In the genomic region with DNA sequence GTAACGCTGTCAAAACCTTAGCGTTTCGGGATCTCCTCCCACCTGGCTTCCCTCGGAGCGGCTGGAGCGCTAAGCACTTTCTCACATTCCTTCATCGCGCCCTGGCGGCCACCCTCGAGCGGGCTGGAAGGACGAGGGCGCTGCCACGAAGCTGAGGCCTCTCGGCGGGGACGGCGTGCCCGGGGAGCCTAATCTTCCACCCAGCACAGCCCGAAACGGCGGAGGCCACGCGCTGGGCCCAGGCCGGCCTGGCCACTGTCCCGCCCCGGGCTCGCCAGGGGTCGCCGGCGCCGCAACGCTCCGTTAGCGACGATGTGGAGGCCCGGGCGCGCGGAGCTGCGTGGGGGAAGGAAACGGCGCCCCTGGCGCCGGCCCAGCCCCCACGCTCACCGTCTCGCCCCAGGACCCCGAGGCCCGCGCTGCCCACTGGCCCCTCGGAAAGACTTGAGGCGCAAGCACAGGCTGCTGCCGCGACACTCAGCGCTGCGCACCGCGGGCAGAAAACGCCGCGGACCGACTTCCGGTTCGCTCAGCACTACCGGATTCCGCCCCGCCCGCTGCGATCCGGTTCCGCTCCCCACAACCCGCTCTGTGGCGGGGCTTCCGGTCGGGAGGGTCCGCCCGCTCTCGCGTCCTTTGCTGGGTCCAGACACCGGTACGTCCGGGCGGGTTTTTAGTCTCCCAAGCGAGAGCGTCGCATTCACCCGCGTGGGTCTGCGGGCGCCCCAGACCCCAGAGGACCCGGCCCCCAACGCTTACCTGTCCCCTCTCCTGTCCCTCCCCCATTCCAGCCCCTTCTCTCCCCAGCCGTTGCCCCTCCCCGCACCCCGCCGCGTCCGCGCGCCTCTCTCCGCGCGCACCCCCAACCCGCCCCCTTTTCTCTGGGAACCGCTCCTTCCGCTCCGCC, we compare ENCODE assay signal across 1 cellular context.
TF ChIP-seq lines count a peak whose summit lies in the region.

A gene with protein sequence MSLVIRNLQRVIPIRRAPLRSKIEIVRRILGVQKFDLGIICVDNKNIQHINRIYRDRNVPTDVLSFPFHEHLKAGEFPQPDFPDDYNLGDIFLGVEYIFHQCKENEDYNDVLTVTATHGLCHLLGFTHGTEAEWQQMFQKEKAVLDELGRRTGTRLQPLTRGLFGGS (plus strand): TSS at position 582 of the 907 bp plus-strand sequence. CDS start 572 bp downstream, outside the sequence.

TF ChIP-seq in K562, 482 proteins besides CTCF, POLR2A, EP300 and RAD21 (continued from another document and continues in another):
- TF ChIP-seq GABPA (tag; conservative IDR thresholded peaks at IDR 0.05; ENCODE audit: low read depth), result peak; percentile 100
- TF ChIP-seq KAT2B (IDR thresholded peaks at IDR 0.05; ENCODE audit: low read depth, low read length), result no peak
- TF ChIP-seq ZNF561 (CRISPR knock-in tag; conservative IDR thresholded peaks at IDR 0.05), result no peak
- peak; percentile 67; the same call in 1 of the 2 replicates for TF ChIP-seq KLF6 (CRISPR knock-in tag; IDR thresholded peaks at IDR 0.05; ENCODE audit: borderline replicate concordance)
- no peak for TF ChIP-seq ILK (tag; IDR thresholded peaks at IDR 0.05; ENCODE audit: borderline replicate concordance, low read depth)
- no peak for TF ChIP-seq MEF2D (tag; conservative IDR thresholded peaks at IDR 0.05; ENCODE audit: low read depth)
- TF ChIP-seq NFE2L1 (tag; IDR thresholded peaks at IDR 0.05; ENCODE audit: borderline replicate concordance, low read depth), result no peak
- TF ChIP-seq, protein P1, sequence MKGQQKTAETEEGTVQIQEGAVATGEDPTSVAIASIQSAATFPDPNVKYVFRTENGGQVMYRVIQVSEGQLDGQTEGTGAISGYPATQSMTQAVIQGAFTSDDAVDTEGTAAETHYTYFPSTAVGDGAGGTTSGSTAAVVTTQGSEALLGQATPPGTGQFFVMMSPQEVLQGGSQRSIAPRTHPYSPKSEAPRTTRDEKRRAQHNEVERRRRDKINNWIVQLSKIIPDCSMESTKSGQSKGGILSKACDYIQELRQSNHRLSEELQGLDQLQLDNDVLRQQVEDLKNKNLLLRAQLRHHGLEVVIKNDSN (CRISPR knock-in tag; IDR thresholded peaks at IDR 0.05), result peak; percentile 35; the same call in 1 of the 2 replicates
- TF ChIP-seq HDAC1 (IDR thresholded peaks at IDR 0.05), result peak in 1 of 2 experiments; percentile 63; a peak in 2 of 4 replicates
- peak; percentile 73; the same call in 1 of the 2 replicates for TF ChIP-seq FOXJ2 (tag; IDR thresholded peaks at IDR 0.05)
- no peak for TF ChIP-seq NFIX (CRISPR knock-in tag; IDR thresholded peaks at IDR 0.05; ENCODE audit: low read depth)
- peak; percentile 63 for TF ChIP-seq ZNF24 (IDR thresholded peaks at IDR 0.05)
- TF ChIP-seq, protein P2, sequence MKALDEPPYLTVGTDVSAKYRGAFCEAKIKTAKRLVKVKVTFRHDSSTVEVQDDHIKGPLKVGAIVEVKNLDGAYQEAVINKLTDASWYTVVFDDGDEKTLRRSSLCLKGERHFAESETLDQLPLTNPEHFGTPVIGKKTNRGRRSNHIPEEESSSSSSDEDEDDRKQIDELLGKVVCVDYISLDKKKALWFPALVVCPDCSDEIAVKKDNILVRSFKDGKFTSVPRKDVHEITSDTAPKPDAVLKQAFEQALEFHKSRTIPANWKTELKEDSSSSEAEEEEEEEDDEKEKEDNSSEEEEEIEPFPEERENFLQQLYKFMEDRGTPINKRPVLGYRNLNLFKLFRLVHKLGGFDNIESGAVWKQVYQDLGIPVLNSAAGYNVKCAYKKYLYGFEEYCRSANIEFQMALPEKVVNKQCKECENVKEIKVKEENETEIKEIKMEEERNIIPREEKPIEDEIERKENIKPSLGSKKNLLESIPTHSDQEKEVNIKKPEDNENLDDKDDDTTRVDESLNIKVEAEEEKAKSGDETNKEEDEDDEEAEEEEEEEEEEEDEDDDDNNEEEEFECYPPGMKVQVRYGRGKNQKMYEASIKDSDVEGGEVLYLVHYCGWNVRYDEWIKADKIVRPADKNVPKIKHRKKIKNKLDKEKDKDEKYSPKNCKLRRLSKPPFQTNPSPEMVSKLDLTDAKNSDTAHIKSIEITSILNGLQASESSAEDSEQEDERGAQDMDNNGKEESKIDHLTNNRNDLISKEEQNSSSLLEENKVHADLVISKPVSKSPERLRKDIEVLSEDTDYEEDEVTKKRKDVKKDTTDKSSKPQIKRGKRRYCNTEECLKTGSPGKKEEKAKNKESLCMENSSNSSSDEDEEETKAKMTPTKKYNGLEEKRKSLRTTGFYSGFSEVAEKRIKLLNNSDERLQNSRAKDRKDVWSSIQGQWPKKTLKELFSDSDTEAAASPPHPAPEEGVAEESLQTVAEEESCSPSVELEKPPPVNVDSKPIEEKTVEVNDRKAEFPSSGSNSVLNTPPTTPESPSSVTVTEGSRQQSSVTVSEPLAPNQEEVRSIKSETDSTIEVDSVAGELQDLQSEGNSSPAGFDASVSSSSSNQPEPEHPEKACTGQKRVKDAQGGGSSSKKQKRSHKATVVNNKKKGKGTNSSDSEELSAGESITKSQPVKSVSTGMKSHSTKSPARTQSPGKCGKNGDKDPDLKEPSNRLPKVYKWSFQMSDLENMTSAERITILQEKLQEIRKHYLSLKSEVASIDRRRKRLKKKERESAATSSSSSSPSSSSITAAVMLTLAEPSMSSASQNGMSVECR (CRISPR knock-in tag; IDR thresholded peaks at IDR 0.05), result peak; percentile 97
- peak; percentile 48; the same call in 1 of the 2 replicates for TF ChIP-seq E2F3 (CRISPR knock-in tag; IDR thresholded peaks at IDR 0.05)
- no peak for TF ChIP-seq SRSF1 (IDR thresholded peaks at IDR 0.05; ENCODE audit: low read depth, low read length)
- TF ChIP-seq SAFB (IDR thresholded peaks at IDR 0.05; ENCODE audit: borderline replicate concordance, low read depth, low read length), result peak; percentile 68; the same call in 1 of the 2 replicates
- TF ChIP-seq, protein P3, sequence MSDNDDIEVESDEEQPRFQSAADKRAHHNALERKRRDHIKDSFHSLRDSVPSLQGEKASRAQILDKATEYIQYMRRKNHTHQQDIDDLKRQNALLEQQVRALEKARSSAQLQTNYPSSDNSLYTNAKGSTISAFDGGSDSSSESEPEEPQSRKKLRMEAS (CRISPR knock-in tag; IDR thresholded peaks at IDR 0.05), result peak; percentile 89
- TF ChIP-seq, protein P4, sequence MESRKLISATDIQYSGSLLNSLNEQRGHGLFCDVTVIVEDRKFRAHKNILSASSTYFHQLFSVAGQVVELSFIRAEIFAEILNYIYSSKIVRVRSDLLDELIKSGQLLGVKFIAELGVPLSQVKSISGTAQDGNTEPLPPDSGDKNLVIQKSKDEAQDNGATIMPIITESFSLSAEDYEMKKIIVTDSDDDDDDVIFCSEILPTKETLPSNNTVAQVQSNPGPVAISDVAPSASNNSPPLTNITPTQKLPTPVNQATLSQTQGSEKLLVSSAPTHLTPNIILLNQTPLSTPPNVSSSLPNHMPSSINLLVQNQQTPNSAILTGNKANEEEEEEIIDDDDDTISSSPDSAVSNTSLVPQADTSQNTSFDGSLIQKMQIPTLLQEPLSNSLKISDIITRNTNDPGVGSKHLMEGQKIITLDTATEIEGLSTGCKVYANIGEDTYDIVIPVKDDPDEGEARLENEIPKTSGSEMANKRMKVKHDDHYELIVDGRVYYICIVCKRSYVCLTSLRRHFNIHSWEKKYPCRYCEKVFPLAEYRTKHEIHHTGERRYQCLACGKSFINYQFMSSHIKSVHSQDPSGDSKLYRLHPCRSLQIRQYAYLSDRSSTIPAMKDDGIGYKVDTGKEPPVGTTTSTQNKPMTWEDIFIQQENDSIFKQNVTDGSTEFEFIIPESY (CRISPR knock-in tag; IDR thresholded peaks at IDR 0.05), result peak; percentile 81
- TF ChIP-seq, protein P5, sequence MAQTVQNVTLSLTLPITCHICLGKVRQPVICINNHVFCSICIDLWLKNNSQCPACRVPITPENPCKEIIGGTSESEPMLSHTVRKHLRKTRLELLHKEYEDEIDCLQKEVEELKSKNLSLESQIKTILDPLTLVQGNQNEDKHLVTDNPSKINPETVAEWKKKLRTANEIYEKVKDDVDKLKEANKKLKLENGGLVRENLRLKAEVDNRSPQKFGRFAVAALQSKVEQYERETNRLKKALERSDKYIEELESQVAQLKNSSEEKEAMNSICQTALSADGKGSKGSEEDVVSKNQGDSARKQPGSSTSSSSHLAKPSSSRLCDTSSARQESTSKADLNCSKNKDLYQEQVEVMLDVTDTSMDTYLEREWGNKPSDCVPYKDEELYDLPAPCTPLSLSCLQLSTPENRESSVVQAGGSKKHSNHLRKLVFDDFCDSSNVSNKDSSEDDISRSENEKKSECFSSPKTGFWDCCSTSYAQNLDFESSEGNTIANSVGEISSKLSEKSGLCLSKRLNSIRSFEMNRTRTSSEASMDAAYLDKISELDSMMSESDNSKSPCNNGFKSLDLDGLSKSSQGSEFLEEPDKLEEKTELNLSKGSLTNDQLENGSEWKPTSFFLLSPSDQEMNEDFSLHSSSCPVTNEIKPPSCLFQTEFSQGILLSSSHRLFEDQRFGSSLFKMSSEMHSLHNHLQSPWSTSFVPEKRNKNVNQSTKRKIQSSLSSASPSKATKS (CRISPR knock-in tag; IDR thresholded peaks at IDR 0.05), result no peak
- no peak for TF ChIP-seq MTA1 (IDR thresholded peaks at IDR 0.05; ENCODE audit: borderline replicate concordance)
- no peak for TF ChIP-seq PRMT5 (CRISPR knock-in tag; IDR thresholded peaks at IDR 0.05)
- TF ChIP-seq NR1H2 (CRISPR knock-in tag; IDR thresholded peaks at IDR 0.05), result 0 out of 2 replicates have a peak, but pooled peaks have one; percentile 19
- TF ChIP-seq, protein P6, sequence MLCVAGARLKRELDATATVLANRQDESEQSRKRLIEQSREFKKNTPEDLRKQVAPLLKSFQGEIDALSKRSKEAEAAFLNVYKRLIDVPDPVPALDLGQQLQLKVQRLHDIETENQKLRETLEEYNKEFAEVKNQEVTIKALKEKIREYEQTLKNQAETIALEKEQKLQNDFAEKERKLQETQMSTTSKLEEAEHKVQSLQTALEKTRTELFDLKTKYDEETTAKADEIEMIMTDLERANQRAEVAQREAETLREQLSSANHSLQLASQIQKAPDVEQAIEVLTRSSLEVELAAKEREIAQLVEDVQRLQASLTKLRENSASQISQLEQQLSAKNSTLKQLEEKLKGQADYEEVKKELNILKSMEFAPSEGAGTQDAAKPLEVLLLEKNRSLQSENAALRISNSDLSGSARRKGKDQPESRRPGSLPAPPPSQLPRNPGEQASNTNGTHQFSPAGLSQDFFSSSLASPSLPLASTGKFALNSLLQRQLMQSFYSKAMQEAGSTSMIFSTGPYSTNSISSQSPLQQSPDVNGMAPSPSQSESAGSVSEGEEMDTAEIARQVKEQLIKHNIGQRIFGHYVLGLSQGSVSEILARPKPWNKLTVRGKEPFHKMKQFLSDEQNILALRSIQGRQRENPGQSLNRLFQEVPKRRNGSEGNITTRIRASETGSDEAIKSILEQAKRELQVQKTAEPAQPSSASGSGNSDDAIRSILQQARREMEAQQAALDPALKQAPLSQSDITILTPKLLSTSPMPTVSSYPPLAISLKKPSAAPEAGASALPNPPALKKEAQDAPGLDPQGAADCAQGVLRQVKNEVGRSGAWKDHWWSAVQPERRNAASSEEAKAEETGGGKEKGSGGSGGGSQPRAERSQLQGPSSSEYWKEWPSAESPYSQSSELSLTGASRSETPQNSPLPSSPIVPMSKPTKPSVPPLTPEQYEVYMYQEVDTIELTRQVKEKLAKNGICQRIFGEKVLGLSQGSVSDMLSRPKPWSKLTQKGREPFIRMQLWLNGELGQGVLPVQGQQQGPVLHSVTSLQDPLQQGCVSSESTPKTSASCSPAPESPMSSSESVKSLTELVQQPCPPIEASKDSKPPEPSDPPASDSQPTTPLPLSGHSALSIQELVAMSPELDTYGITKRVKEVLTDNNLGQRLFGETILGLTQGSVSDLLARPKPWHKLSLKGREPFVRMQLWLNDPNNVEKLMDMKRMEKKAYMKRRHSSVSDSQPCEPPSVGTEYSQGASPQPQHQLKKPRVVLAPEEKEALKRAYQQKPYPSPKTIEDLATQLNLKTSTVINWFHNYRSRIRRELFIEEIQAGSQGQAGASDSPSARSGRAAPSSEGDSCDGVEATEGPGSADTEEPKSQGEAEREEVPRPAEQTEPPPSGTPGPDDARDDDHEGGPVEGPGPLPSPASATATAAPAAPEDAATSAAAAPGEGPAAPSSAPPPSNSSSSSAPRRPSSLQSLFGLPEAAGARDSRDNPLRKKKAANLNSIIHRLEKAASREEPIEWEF (CRISPR knock-in tag; IDR thresholded peaks at IDR 0.05), result no peak
- no peak; the same call in 1 of the 2 replicates for TF ChIP-seq ILF3 (IDR thresholded peaks at IDR 0.05; ENCODE audit: borderline replicate concordance)
- no peak for TF ChIP-seq ZNF589 (CRISPR knock-in tag; IDR thresholded peaks at IDR 0.05; ENCODE audit: low read depth)
- TF ChIP-seq, protein P7, sequence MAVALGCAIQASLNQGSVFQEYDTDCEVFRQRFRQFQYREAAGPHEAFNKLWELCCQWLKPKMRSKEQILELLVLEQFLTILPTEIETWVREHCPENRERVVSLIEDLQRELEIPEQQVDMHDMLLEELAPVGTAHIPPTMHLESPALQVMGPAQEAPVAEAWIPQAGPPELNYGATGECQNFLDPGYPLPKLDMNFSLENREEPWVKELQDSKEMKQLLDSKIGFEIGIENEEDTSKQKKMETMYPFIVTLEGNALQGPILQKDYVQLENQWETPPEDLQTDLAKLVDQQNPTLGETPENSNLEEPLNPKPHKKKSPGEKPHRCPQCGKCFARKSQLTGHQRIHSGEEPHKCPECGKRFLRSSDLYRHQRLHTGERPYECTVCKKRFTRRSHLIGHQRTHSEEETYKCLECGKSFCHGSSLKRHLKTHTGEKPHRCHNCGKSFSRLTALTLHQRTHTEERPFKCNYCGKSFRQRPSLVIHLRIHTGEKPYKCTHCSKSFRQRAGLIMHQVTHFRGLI (CRISPR knock-in tag; IDR thresholded peaks at IDR 0.05), result no peak; the same call in 1 of the 2 replicates
- TF ChIP-seq THRAP3 (IDR thresholded peaks at IDR 0.05; ENCODE audit: borderline replicate concordance), result no peak
- TF ChIP-seq ESRRB (CRISPR knock-in tag; IDR thresholded peaks at IDR 0.05; ENCODE audit: borderline replicate concordance), result no peak
- TF ChIP-seq POLR3A (IDR thresholded peaks at IDR 0.05; ENCODE audit: borderline replicate concordance, extremely low read depth, insufficient read depth, insufficient read length), result no peak
- peak; percentile 65 to 95; a peak in 2 of 4 replicates for TF ChIP-seq TEAD1 (CRISPR knock-in tag; IDR thresholded peaks at IDR 0.05)
- TF ChIP-seq ZNF316 (IDR thresholded peaks at IDR 0.05), result 0 out of 2 replicates have a peak, but pooled peaks have one; percentile 7
- peak; percentile 82 for TF ChIP-seq CREM (IDR thresholded peaks at IDR 0.05; ENCODE audit: low read depth)
- peak; percentile 14 for TF ChIP-seq ZFP36 (IDR thresholded peaks at IDR 0.05; ENCODE audit: low read depth, low read length, partially characterized antibody)
- TF ChIP-seq, protein P8, sequence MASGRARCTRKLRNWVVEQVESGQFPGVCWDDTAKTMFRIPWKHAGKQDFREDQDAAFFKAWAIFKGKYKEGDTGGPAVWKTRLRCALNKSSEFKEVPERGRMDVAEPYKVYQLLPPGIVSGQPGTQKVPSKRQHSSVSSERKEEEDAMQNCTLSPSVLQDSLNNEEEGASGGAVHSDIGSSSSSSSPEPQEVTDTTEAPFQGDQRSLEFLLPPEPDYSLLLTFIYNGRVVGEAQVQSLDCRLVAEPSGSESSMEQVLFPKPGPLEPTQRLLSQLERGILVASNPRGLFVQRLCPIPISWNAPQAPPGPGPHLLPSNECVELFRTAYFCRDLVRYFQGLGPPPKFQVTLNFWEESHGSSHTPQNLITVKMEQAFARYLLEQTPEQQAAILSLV (tag; IDR thresholded peaks at IDR 0.05), result no peak
- TF ChIP-seq, protein P9, sequence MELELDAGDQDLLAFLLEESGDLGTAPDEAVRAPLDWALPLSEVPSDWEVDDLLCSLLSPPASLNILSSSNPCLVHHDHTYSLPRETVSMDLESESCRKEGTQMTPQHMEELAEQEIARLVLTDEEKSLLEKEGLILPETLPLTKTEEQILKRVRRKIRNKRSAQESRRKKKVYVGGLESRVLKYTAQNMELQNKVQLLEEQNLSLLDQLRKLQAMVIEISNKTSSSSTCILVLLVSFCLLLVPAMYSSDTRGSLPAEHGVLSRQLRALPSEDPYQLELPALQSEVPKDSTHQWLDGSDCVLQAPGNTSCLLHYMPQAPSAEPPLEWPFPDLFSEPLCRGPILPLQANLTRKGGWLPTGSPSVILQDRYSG (tag; conservative IDR thresholded peaks at IDR 0.05; ENCODE audit: low read depth), result peak; percentile 20; the same call in 1 of the 2 replicates
- TF ChIP-seq COPS2 (conservative IDR thresholded peaks at IDR 0.05), result no peak
